ENCODE assay signal across 7 cellular contexts in genomic region chr7:28093617-28094232, GRCh38.
DNase-seq lines count a peak whose midpoint lies in the region; ATAC-seq, FAIRE-seq and TF ChIP-seq lines count a peak whose summit lies in the region.

No MANE protein-coding gene starts in this region.

- no peaks in the 10 kb centered on the region for H3K79me2 ChIP-seq in HepG2 (ENCODE audit: insufficient read depth, low read length)

- 0 out of 3 replicates have a peak, but pooled peaks have one; percentile 35 for ATAC-seq in HepG2
- no peak for ATAC-seq in GM18873 (IDR thresholded peaks at IDR 0.05; ENCODE audit: low FRiP score, unreplicated experiment)

- intact Hi-C loops in HepG2 (cut with micrococcal nuclease; ENCODE audit: unreplicated experiment), result no loop called here

- no peak overlapping the region for H3K9ac ChIP-seq in HepG2 (ENCODE audit: insufficient read depth, low read depth, low read length)

- no peak overlapping the region for H3K27ac ChIP-seq in HepG2 (ENCODE audit: extremely low read length, insufficient read depth, low read length)

- WGBS in HepG2 (ENCODE audit: low lambda C conversion rate), result 40% methylated on average over 9 of the region's 9 CpGs

- H3K36me3 ChIP-seq in bronchial epithelial cell (ENCODE audit: control insufficient read depth, insufficient read depth, low read length) (no peaks in the 10 kb centered on the region), HepG2 (replicated peaks in 1 of 2; ENCODE audit: control insufficient read depth in 1 of 2, insufficient read depth in 2 of 2, low read length in 2 of 2) (no peaks in the 10 kb centered on the region)

- H3K4me2 ChIP-seq in HepG2 (ENCODE audit: low read depth, low read length), result no peak overlapping the region

- H3K4me1 ChIP-seq in HepG2 (ENCODE audit: insufficient read depth, low read length), result no peaks in the 10 kb centered on the region

- TF ChIP-seq CTCF in bronchial epithelial cell (IDR thresholded peaks at IDR 0.05; ENCODE audit: insufficient read depth, low read length, severe bottlenecking), result peak; percentile 71
- TF ChIP-seq CTCF in HepG2 (CRISPR knock-in tag; IDR thresholded peaks at IDR 0.05), result peak; percentile 60

- no peak for TF ChIP-seq POLR2A in HepG2 (IDR thresholded peaks at IDR 0.05; ENCODE audit: insufficient read depth in 1 of 2, low read depth in 2 of 2, low read length in 2 of 2)

- no peaks in the 10 kb centered on the region for H3K9me3 ChIP-seq in HepG2 (ENCODE audit: low read length)

- H2AFZ ChIP-seq in HepG2 (ENCODE audit: low read length), result no peak overlapping the region

- CTCF ChIA-PET in HepG2 (lab: Yijun Ruan, JAX; ENCODE audit: low intra/inter-chr PET ratio, low total read pairs), result no interaction called here

- DNase-seq in GM04504 (ENCODE audit: low read depth), result peak; percentile 57
- peak; percentile 78 for DNase-seq in NCI-H1092 (lab: John Stamatoyannopoulos, UW)
- DNase-seq in T-helper 2 cell, result peak in 4 of 5 experiments; percentile 14 to 65 (median 32)
- DNase-seq in bronchial epithelial cell (ENCODE audit: low read depth), result peak; percentile 37
- peak; percentile 23 for DNase-seq in HepG2 (ENCODE audit: low spot score)
- peak; percentile 21 for DNase-seq in stimulated activated CD8-positive, alpha-beta memory T cell treated with anti-CD3 and anti-CD28 coated beads, Interleukin-12 subunit alpha, Interleukin-12 subunit beta, amount 100 ng/mL, for 1 hour (ENCODE audit: low read depth)

- FAIRE-seq in bronchial epithelial cell (lab: Jason Lieb, UNC) (no peak), HepG2 (lab: Jason Lieb, UNC) (no peak)

- H3K4me3 ChIP-seq in bronchial epithelial cell (ENCODE audit: low read depth, low read length), result no peak overlapping the region
- H3K4me3 ChIP-seq in HepG2 (replicated peaks in 1 of 3; ENCODE audit: insufficient read depth in 1 of 3, low read depth in 2 of 3, low read length in 3 of 3), result no peak overlapping the region

- no peak for TF ChIP-seq RAD21 in HepG2 (CRISPR knock-in tag; IDR thresholded peaks at IDR 0.05)

- no TSS peak for BruUV-seq in HepG2 (replicated peaks; lab: Mats Ljungman, UMichigan)

- no peaks in the 10 kb centered on the region for H4K20me1 ChIP-seq in HepG2 (ENCODE audit: insufficient read depth, low read length)

- no peak for TF ChIP-seq EP300 in HepG2 (IDR thresholded peaks at IDR 0.05; ENCODE audit: low read depth in 2 of 2, low read length in 2 of 2)
- TF ChIP-seq EP300 in HepG2 (CRISPR knock-in tag; IDR thresholded peaks at IDR 0.05; ENCODE audit: borderline replicate concordance), result no peak

- H3K27me3 ChIP-seq in bronchial epithelial cell (ENCODE audit: control insufficient read depth, insufficient read depth, low read length) (no peaks in the 10 kb centered on the region), HepG2 (ENCODE audit: control insufficient read depth in 1 of 2, insufficient read depth in 2 of 2, low read length in 2 of 2) (peaks cover 0 to 5% of the 10 kb centered on the region in 2 experiments; a peak in 1 of 5 replicates)

- POLR2A ChIA-PET in HepG2 (lab: Yijun Ruan, JAX), result no interaction called here

- in situ Hi-C loops in HepG2 (cut with HindIII; ENCODE audit: extremely low pct_ligation_motif_present, low pct_unique_long_range_greater_than_20kb), result no loop called here

TF ChIP-seq in HepG2, 621 proteins besides CTCF, POLR2A, EP300 and RAD21:
- no peak for TF ChIP-seq ZNF543 (CRISPR knock-in tag; IDR thresholded peaks at IDR 0.05)
- no peak for TF ChIP-seq ZMYM2 (CRISPR knock-in tag; IDR thresholded peaks at IDR 0.05)
- TF ChIP-seq NCOR1 (IDR thresholded peaks at IDR 0.05; ENCODE audit: borderline replicate concordance, low read length), result no peak
- TF ChIP-seq ZNF7 (CRISPR knock-in tag; IDR thresholded peaks at IDR 0.05), result no peak
- TF ChIP-seq PREB (CRISPR knock-in tag; IDR thresholded peaks at IDR 0.05), result no peak
- TF ChIP-seq TSC22D2 (CRISPR knock-in tag; IDR thresholded peaks at IDR 0.05; ENCODE audit: borderline replicate concordance), result no peak
- TF ChIP-seq ZNF546 (CRISPR knock-in tag; conservative IDR thresholded peaks at IDR 0.05), result no peak
- TF ChIP-seq MYPOP (CRISPR knock-in tag; IDR thresholded peaks at IDR 0.05), result no peak
- TF ChIP-seq, protein P1, sequence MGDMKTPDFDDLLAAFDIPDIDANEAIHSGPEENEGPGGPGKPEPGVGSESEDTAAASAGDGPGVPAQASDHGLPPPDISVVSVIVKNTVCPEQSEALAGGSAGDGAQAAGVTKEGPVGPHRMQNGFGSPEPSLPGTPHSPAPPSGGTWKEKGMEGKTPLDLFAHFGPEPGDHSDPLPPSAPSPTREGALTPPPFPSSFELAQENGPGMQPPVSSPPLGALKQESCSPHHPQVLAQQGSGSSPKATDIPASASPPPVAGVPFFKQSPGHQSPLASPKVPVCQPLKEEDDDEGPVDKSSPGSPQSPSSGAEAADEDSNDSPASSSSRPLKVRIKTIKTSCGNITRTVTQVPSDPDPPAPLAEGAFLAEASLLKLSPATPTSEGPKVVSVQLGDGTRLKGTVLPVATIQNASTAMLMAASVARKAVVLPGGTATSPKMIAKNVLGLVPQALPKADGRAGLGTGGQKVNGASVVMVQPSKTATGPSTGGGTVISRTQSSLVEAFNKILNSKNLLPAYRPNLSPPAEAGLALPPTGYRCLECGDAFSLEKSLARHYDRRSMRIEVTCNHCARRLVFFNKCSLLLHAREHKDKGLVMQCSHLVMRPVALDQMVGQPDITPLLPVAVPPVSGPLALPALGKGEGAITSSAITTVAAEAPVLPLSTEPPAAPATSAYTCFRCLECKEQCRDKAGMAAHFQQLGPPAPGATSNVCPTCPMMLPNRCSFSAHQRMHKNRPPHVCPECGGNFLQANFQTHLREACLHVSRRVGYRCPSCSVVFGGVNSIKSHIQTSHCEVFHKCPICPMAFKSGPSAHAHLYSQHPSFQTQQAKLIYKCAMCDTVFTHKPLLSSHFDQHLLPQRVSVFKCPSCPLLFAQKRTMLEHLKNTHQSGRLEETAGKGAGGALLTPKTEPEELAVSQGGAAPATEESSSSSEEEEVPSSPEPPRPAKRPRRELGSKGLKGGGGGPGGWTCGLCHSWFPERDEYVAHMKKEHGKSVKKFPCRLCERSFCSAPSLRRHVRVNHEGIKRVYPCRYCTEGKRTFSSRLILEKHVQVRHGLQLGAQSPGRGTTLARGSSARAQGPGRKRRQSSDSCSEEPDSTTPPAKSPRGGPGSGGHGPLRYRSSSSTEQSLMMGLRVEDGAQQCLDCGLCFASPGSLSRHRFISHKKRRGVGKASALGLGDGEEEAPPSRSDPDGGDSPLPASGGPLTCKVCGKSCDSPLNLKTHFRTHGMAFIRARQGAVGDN (CRISPR knock-in tag; IDR thresholded peaks at IDR 0.05), result no peak
TF ChIP-seq in HepG2: peak in this region for 0.

Comparison
In these comparisons a context has a peak if more than half of its experiments do, and no peak if none do; other contexts are left out.
1. DNase-seq: peak in every context shown above with its lines; median percentile 78 in NCI-H1092; 57 in GM04504; 37 in bronchial epithelial cell; 32 in T-helper 2 cell; 23 in HepG2; 21 in stimulated activated CD8-positive, alpha-beta memory T cell treated with anti-CD3 and anti-CD28 coated beads, Interleukin-12 subunit alpha, Interleukin-12 subunit beta, amount 100 ng/mL, for 1 hour.